ENCODE assay signal across 12 cellular contexts in genomic region chr7:148696787-148697186, GRCh38. TPM values are rescaled to one million over a fixed set of nuclear protein-coding genes. Genes with fewer than 3 reads are reported as not detected.
DNase-seq lines count a peak whose midpoint lies in the region; ATAC-seq and TF ChIP-seq lines count a peak whose summit lies in the region.
"Had no signal": no experiment of that assay in that cellular context is flagged by ENCODE, and none has a peak within 500 bp of the region (broad histone marks: within the 10 kb centered on the region; RNA-seq: fewer than 3 reads in every experiment).

No MANE protein-coding gene starts in this region.

- H3K27me3 Mint-ChIP-seq in activated CD4-positive, alpha-beta T cell treated with anti-CD3 and anti-CD28 coated beads for 36 hours = no peaks in the 10 kb centered on the region
- no peaks in the 10 kb centered on the region for H3K27me3 Mint-ChIP-seq in stimulated activated memory B cell treated with anti-CD40 and anti-IgM and Interleukin-4, amounts not matched to agents 10 μg/mL and 1 μg/mL and 100 μg/mL, for 72 hours

- CTCF ChIA-PET in activated CD4-positive, alpha-beta T cell treated with anti-CD3 and anti-CD28 coated beads for 36 hours (lab: Charles Lee) = no interaction called here
- CTCF ChIA-PET in OCI-LY7 (lab: Charles Lee; ENCODE audit: unreplicated experiment) = no interaction called here

- H3K4me1 ChIP-seq in OCI-LY7 (ENCODE audit: insufficient read depth, low read length, poor library complexity, severe bottlenecking) = peaks cover 27% of the 10 kb centered on the region
- peaks cover 13% of the 10 kb centered on the region for H3K4me1 ChIP-seq in hepatocyte (ENCODE audit: insufficient read depth)
- peaks cover 8% of the 10 kb centered on the region for H3K4me1 ChIP-seq in ovary (ENCODE audit: insufficient read depth)

- peak overlapping the region; percentile 83 for H3K27ac Mint-ChIP-seq in activated CD4-positive, alpha-beta T cell treated with anti-CD3 and anti-CD28 coated beads for 36 hours
- H3K27ac Mint-ChIP-seq in stimulated activated memory B cell treated with anti-CD40 and anti-IgM and Interleukin-4, amounts not matched to agents 10 μg/mL and 1 μg/mL and 100 μg/mL, for 72 hours = peak overlapping the region; percentile 93

- H3K9me2 ChIP-seq in OCI-LY7 (ENCODE audit: insufficient read depth, low read length) = no peaks in the 10 kb centered on the region
- H3K9me2 ChIP-seq in hepatocyte (replicated peaks; ENCODE audit: insufficient read depth) = no peaks in the 10 kb centered on the region

- peaks cover 43% of the 10 kb centered on the region for H3K4me1 Mint-ChIP-seq in activated CD4-positive, alpha-beta T cell treated with anti-CD3 and anti-CD28 coated beads for 36 hours
- peaks cover 37% of the 10 kb centered on the region for H3K4me1 Mint-ChIP-seq in stimulated activated memory B cell treated with anti-CD40 and anti-IgM and Interleukin-4, amounts not matched to agents 10 μg/mL and 1 μg/mL and 100 μg/mL, for 72 hours

- H3K36me3 Mint-ChIP-seq in activated CD4-positive, alpha-beta T cell treated with anti-CD3 and anti-CD28 coated beads for 36 hours (ENCODE audit: low read depth) = peaks cover 11% of the 10 kb centered on the region
- no peaks in the 10 kb centered on the region for H3K36me3 Mint-ChIP-seq in stimulated activated memory B cell treated with anti-CD40 and anti-IgM and Interleukin-4, amounts not matched to agents 10 μg/mL and 1 μg/mL and 100 μg/mL, for 72 hours

- no peak for DNase-seq in activated CD4-positive, alpha-beta T cell treated with anti-CD3 and anti-CD28 coated beads for 36 hours
- no peak for DNase-seq in activated CD4-positive, alpha-beta T cell treated with anti-CD3 and anti-CD28 coated beads for 1 hour
- DNase-seq in OCI-LY7 (ENCODE audit: low spot score) (no peak), hepatocyte (ENCODE audit: low spot score) (no peak), ovary (no peak)
- DNase-seq in activated CD4-positive, CD25-positive, alpha-beta regulatory T cell treated with anti-CD3 and anti-CD28 coated beads, Interleukin-2, amount 50 U/mL, for 72 hours = no peak
- DNase-seq in stimulated activated CD4-positive, alpha-beta T cell treated with anti-CD3 and anti-CD28 coated beads, Interleukin-1b, Interleukin-23, amount 100 ng/mL, for 48 hours = no peak
- DNase-seq: activated CD4-positive, alpha-beta T cell treated with anti-CD3 and anti-CD28 coated beads, Interleukin-2, amount 50 U/mL, for 1 hour; DMS79; SHP77 had no signal

- TF ChIP-seq EP300 in ovary (IDR thresholded peaks at IDR 0.05) = no peak

- H3K27me3 ChIP-seq in hepatocyte = no peaks in the 10 kb centered on the region
- H3K27me3 ChIP-seq in ovary = no peaks in the 10 kb centered on the region

- H3K36me3 ChIP-seq in OCI-LY7 (ENCODE audit: insufficient read depth, low read length) (no peaks in the 10 kb centered on the region), hepatocyte (replicated peaks; ENCODE audit: insufficient read depth, low read depth) (no peaks in the 10 kb centered on the region), ovary (no peaks in the 10 kb centered on the region)

- POLR2A ChIA-PET in activated CD4-positive, alpha-beta T cell treated with anti-CD3 and anti-CD28 coated beads for 36 hours (lab: Charles Lee) = interaction anchor here (0.6 kb wide), 1 partner anchor 50 kb away, joined by 3 read pairs; no protein-coding TSS in a partner anchor
- POLR2A ChIA-PET in OCI-LY7 (lab: Charles Lee) = no interaction called here

- H2AFZ ChIP-seq in OCI-LY7 (ENCODE audit: low read length) = no peak overlapping the region; the same call in 1 of the 2 replicates
- H2AFZ ChIP-seq in hepatocyte = no peak overlapping the region

- intact Hi-C loops in activated CD4-positive, alpha-beta T cell treated with anti-CD3 and anti-CD28 coated beads for 36 hours (cut with DNase I, micrococcal nuclease) = loop anchor here (1.0 to 10.0 kb wide), 9 partner anchors 64 to 451 kb away; partner anchors contain the start of genes ZNF398 (in 1 of the 2) and ZNF425 (in 1 of the 2)
- intact Hi-C loops in OCI-LY7 (cut with micrococcal nuclease; ENCODE audit: unreplicated experiment) (no loop called here), ovary (cut with DNase I) (loop anchor here in 2 of 4 donors (10.0 kb wide), 2 partner anchors 188 to 268 kb away; partner anchors contain the start of gene EZH2 (in 1 of the 2))

- no peak for TF ChIP-seq POLR2A in ovary (IDR thresholded peaks at IDR 0.05)

- H3K4me3 ChIP-seq in OCI-LY7 (ENCODE audit: low read depth, low read length, poor library complexity, severe bottlenecking) (no peak overlapping the region), hepatocyte (no peak overlapping the region), ovary (no peak overlapping the region)
- H3K4me3 ChIP-seq: mucosa of descending colon had no signal

- BruUV-seq in OCI-LY7 (replicated peaks; lab: Mats Ljungman, UMichigan) = no TSS peak

- peaks cover 24% of the 10 kb centered on the region for H3K79me2 ChIP-seq in OCI-LY7 (ENCODE audit: insufficient read depth, low read depth, low read length)
- H3K79me2 ChIP-seq in hepatocyte = peaks cover 40% of the 10 kb centered on the region

- peaks cover 18% of the 10 kb centered on the region for H4K20me1 ChIP-seq in OCI-LY7 (ENCODE audit: insufficient read depth, low read length)
- H4K20me1 ChIP-seq in hepatocyte (ENCODE audit: insufficient read depth, poor library complexity, severe bottlenecking) = peaks cover 21% of the 10 kb centered on the region

- TF ChIP-seq CTCF in OCI-LY7 (conservative IDR thresholded peaks at IDR 0.05; ENCODE audit: low read length) = no peak
- no peak for TF ChIP-seq CTCF in hepatocyte (IDR thresholded peaks at IDR 0.05; ENCODE audit: poor library complexity)
- TF ChIP-seq CTCF in ovary (IDR thresholded peaks at IDR 0.05) = no peak

- no peaks in the 10 kb centered on the region for H3K9me3 ChIP-seq in OCI-LY7 (ENCODE audit: low read length)
- no peaks in the 10 kb centered on the region for H3K9me3 ChIP-seq in hepatocyte (ENCODE audit: low read depth)
- no peaks in the 10 kb centered on the region for H3K9me3 ChIP-seq in ovary
- H3K9me3 ChIP-seq: mucosa of descending colon had no signal

- 90% methylated on average over 5 of the region's 5 CpGs for WGBS in hepatocyte (ENCODE audit: low lambda C conversion rate, missing lambda C conversion rate)
- WGBS in ovary, 3 donors = 86 to 88% (median 86%) methylated on average over 5 of the region's 5 CpGs

- no peak for ATAC-seq in activated CD4-positive, alpha-beta T cell treated with anti-CD3 and anti-CD28 coated beads for 36 hours
- no peak for ATAC-seq in stimulated activated memory B cell treated with anti-CD40 and anti-IgM and Interleukin-4, amounts not matched to agents 10 μg/mL and 1 μg/mL and 100 μg/mL, for 72 hours
- ATAC-seq: mucosa of descending colon had no signal

- H3K4me3 Mint-ChIP-seq in activated CD4-positive, alpha-beta T cell treated with anti-CD3 and anti-CD28 coated beads for 36 hours = peak overlapping the region; percentile 2
- H3K4me3 Mint-ChIP-seq in stimulated activated memory B cell treated with anti-CD40 and anti-IgM and Interleukin-4, amounts not matched to agents 10 μg/mL and 1 μg/mL and 100 μg/mL, for 72 hours = no peak overlapping the region

- H3K27ac ChIP-seq in OCI-LY7 (ENCODE audit: low read depth, low read length, poor library complexity, severe bottlenecking) = no peak overlapping the region
- H3K27ac ChIP-seq in hepatocyte = no peak overlapping the region
- H3K27ac ChIP-seq in ovary = peak overlapping the region in 1 of 2 donors; percentile 100

- H3K4me2 ChIP-seq in OCI-LY7 (ENCODE audit: low read length) (peak overlapping the region; percentile 95; the same call in 1 of the 2 replicates), hepatocyte (peak overlapping the region; percentile 89)

- H3K9me3 Mint-ChIP-seq in activated CD4-positive, alpha-beta T cell treated with anti-CD3 and anti-CD28 coated beads for 36 hours (ENCODE audit: low read depth) = no peaks in the 10 kb centered on the region
- H3K9me3 Mint-ChIP-seq in stimulated activated memory B cell treated with anti-CD40 and anti-IgM and Interleukin-4, amounts not matched to agents 10 μg/mL and 1 μg/mL and 100 μg/mL, for 72 hours = no peaks in the 10 kb centered on the region

RNA-seq across cellular contexts. Expression of gene CUL1, which starts 1.9 kb away (rescaled TPM):
- 10 to 100 TPM; 72.7 to 76.7 TPM for total RNA-seq in activated CD4-positive, alpha-beta T cell treated with anti-CD3 and anti-CD28 coated beads for 36 hours
- 36.7 and 40.5 TPM in 2 replicates for total RNA-seq in OCI-LY7 (2014; rRNA removed; shearing (Covaris generic))
- total RNA-seq in OCI-LY7 (2022) = 53.1 and 56.6 TPM in 2 replicates
- total RNA-seq in hepatocyte = 64.2 and 68.4 TPM in 2 replicates
- 55.3 and 56.7 TPM in 2 replicates for polyA plus RNA-seq in hepatocyte
- 10 to 100 TPM; 35.7 to 51.3 (median 40.2) TPM for total RNA-seq in ovary
- polyA plus RNA-seq in ovary = 10 to 100 TPM; 31.9 to 50.2 TPM
